8 cellular contexts compared by ENCODE assay signal in genomic region chr20:31879143-31879987, GRCh38. TPM values are rescaled to one million over a fixed set of nuclear protein-coding genes. Genes with fewer than 3 reads are reported as not detected.
DNase-seq lines count a peak whose midpoint lies in the region; ATAC-seq and TF ChIP-seq lines count a peak whose summit lies in the region.

No MANE protein-coding gene starts in this region.

- H3K4me3 ChIP-seq in AG10803 (ENCODE audit: low read length), result peak overlapping the region; percentile 76

- DNase-seq in AG10803 (ENCODE audit: low read depth) (peak; percentile 92), NCI-H510A (lab: John Stamatoyannopoulos, UW) (peak; percentile 93), cortex of kidney (lab: John Stamatoyannopoulos, UW) (peak; percentile 52), left colon (peak; percentile 93 to 95)
- peak; percentile 90 for DNase-seq in activated CD4-positive, alpha-beta T cell treated with anti-CD3 and anti-CD28 coated beads for 48 hours
- DNase-seq in stimulated activated CD4-positive, alpha-beta T cell treated with anti-CD3 and anti-CD28 coated beads, Interleukin-1b, Interleukin-23, amount 100 ng/mL, for 24 hours (ENCODE audit: low read depth in 4 of 4, low spot score in 1 of 4), result peak; percentile 59 to 83 (median 70)

- TF ChIP-seq POLR2A in GM19099 (IDR thresholded peaks at IDR 0.05; ENCODE audit: extremely low read depth, insufficient read length, low read depth), result peak; percentile 37

- ATAC-seq in HG03432 (IDR thresholded peaks at IDR 0.05; ENCODE audit: unreplicated experiment) (peak; percentile 87), left colon (peak; percentile 98)

- no peak for TF ChIP-seq CTCF in AG10803 (conservative IDR thresholded peaks at IDR 0.05; ENCODE audit: low read length)

- intact Hi-C loops in left colon (cut with DNase I, micrococcal nuclease), result no loop called here

RNA-seq across cellular contexts. Expression of gene TTLL9, which starts 8.9 kb away (rescaled TPM):
- total RNA-seq in left colon, result under 1 TPM in 1 of 2 donors, not detected in 1; 0.14 TPM

RNA-seq across cellular contexts. Expression of gene DUSP15, which starts 9.0 kb away (rescaled TPM):
- under 1 TPM; 0.27 to 0.78 TPM for total RNA-seq in left colon

RNA-seq across cellular contexts. Expression of gene FOXS1, which starts 34.0 kb away (rescaled TPM):
- under 1 TPM; 0.45 to 0.52 TPM for total RNA-seq in left colon

Comparison
In these comparisons a context has a peak if more than half of its experiments do, and no peak if none do; other contexts are left out.
1. Peak in every context shown above with its lines: DNase-seq, ATAC-seq and H3K4me3 ChIP-seq.